27 cellular contexts compared by ENCODE assay signal in the genomic region with DNA sequence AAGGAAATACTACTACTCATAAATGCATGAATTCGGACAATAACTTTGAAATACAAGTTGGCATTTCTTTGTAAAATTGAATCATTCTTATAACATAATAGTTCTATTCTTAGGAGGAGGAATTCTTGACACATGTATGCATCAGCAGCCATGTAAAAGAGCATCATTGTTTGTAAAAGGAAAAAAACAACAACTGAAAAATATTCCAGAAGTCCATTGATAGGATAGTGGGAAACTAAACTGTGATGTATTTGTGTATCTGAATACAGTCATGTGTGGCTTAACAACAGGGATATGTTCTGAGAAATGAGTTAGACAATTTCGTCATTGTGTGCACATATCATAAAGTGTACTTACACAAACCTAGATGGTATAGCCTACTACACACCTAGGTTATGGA.
"Had no signal": no experiment of that assay in that cellular context is flagged by ENCODE, and none has a peak within 500 bp of the region (broad histone marks: within the 10 kb centered on the region; RNA-seq: fewer than 3 reads in every experiment).

No MANE protein-coding gene starts in this region.

- H3K27me3 ChIP-seq: adrenal gland, ascending aorta, cardiac muscle cell, right lobe of liver, thyroid gland, upper lobe of right lung had no signal

- H3K4me3 Mint-ChIP-seq: activated naive CD8-positive, alpha-beta T cell treated with anti-CD3 and anti-CD28 coated beads for 36 hours; brain; nephron; T-helper 1 cell treated with Interleukin-12 subunit alpha and Interleukin-12 subunit beta and Interleukin-4 antibody, amounts not matched to agents 30 μg/mL and 1 μg/mL, for 36 hours had no signal

- H3K27me3 Mint-ChIP-seq: activated naive CD8-positive, alpha-beta T cell treated with anti-CD3 and anti-CD28 coated beads for 36 hours had no signal

- ATAC-seq: esophagus mucosa; right lobe of liver; stimulated activated naive CD8-positive, alpha-beta T cell treated with anti-CD3 and anti-CD28 coated beads, Interleukin-15, Interleukin-2, amounts not matched to agents 100 U/mL and 50 U/mL, for 24 hours; upper lobe of right lung had no signal

- H3K4me1 Mint-ChIP-seq: activated naive CD8-positive, alpha-beta T cell treated with anti-CD3 and anti-CD28 coated beads for 36 hours; brain; nephron had no signal

- H3K27ac ChIP-seq: adrenal gland, ascending aorta, cardiac muscle cell, coronary artery, left ventricle myocardium inferior, right lobe of liver, thyroid gland, upper lobe of right lung, VCaP had no signal

- H3K4me3 ChIP-seq: adrenal gland, ascending aorta, cardiac muscle cell, coronary artery, left ventricle myocardium inferior, lung, right lobe of liver, thyroid gland, upper lobe of right lung had no signal

- H3K36me3 Mint-ChIP-seq: brain had no signal

- DNase-seq: activated CD4-positive, alpha-beta T cell treated with anti-CD3 and anti-CD28 coated beads for 4 hours; activated CD4-positive, alpha-beta T cell treated with anti-CD3 and anti-CD28 coated beads, Interleukin-2, amount 50 U/mL, for 4 hours; activated CD8-positive, alpha-beta memory T cell treated with anti-CD3 and anti-CD28 coated beads for 24 hours; activated effector memory CD4-positive, alpha-beta T cell treated with Interleukin-2 at 50 U/mL for 16 hours; activated naive CD4-positive, alpha-beta T cell treated with Interleukin-2 at 50 U/mL for 16 hours; activated naive CD8-positive, alpha-beta T cell treated with anti-CD3 and anti-CD28 coated beads for 36 hours; adrenal gland; foreskin fibroblast; glutamatergic neuron; islet precursor cell; left ventricle myocardium inferior; right lobe of liver; stimulated activated CD4-positive, alpha-beta T cell treated with anti-CD3 and anti-CD28 coated beads, Interleukin-2, amount 100 ng/mL, for 48 hours; stimulated activated naive CD8-positive, alpha-beta T cell treated with anti-CD3 and anti-CD28 coated beads, Interleukin-15, Interleukin-2, amounts not matched to agents 100 U/mL and 50 U/mL, for 24 hours; T-helper 9 cell; thyroid gland; upper lobe of right lung had no signal

- FAIRE-seq: TTC549 had no signal

- H3K27ac Mint-ChIP-seq: activated naive CD8-positive, alpha-beta T cell treated with anti-CD3 and anti-CD28 coated beads for 36 hours; brain; nephron; T-helper 1 cell treated with Interleukin-12 subunit alpha and Interleukin-12 subunit beta and Interleukin-4 antibody, amounts not matched to agents 30 μg/mL and 1 μg/mL, for 36 hours had no signal
